In genomic region chr10:103443475-103444185, GRCh38 we compare ENCODE assay signal across 11 cellular contexts. TPM values are rescaled to one million over a fixed set of nuclear protein-coding genes. Genes with fewer than 3 reads are reported as not detected.
DNase-seq lines count a peak whose midpoint lies in the region; FAIRE-seq and TF ChIP-seq lines count a peak whose summit lies in the region.
"Had no signal": no experiment of that assay in that cellular context is flagged by ENCODE, and none has a peak within 500 bp of the region (broad histone marks: within the 10 kb centered on the region; RNA-seq: fewer than 3 reads in every experiment).

No MANE protein-coding gene starts in this region.

- peaks cover under 1% of the 10 kb centered on the region for H3K4me1 Mint-ChIP-seq in endothelial cell (ENCODE audit: unreplicated experiment)

- no peak overlapping the region for H2AFZ ChIP-seq in GM23248

- H4K20me1 ChIP-seq in GM23248 (ENCODE audit: insufficient read depth), result no peaks in the 10 kb centered on the region

- H3K27ac Mint-ChIP-seq in endothelial cell (ENCODE audit: unreplicated experiment), result peak overlapping the region; percentile 70

- TF ChIP-seq POLR2A in GM12891 (IDR thresholded peaks at IDR 0.05; ENCODE audit: low read depth, low read length), result 0 out of 2 replicates have a peak, but pooled peaks have one; percentile 32

- DNase-seq in GM12891 (ENCODE audit: insufficient read length, low spot score) (no peak), endothelial cell (ENCODE audit: low spot score) (no peak), GM23248 (no peak), NCI-H510A (lab: John Stamatoyannopoulos, UW) (no peak)
- DNase-seq: NCI-H1092, small intestine, upper lobe of right lung had no signal

- in situ Hi-C loops in GM23248 (cut with MboI), result no loop called here

- H3K36me3 Mint-ChIP-seq in endothelial cell (ENCODE audit: low read depth, unreplicated experiment), result peaks cover 63% of the 10 kb centered on the region

- no peak for FAIRE-seq in GM12891 (lab: Jason Lieb, UNC)
- FAIRE-seq: small intestine had no signal

- no peak overlapping the region for H3K4me3 ChIP-seq in GM23248
- H3K4me3 ChIP-seq: HAP-1, upper lobe of right lung had no signal

- peaks cover 55% of the 10 kb centered on the region for H3F3A ChIP-seq in GM23248 (ENCODE audit: insufficient read depth)

- TF ChIP-seq CTCF in endothelial cell (IDR thresholded peaks at IDR 0.05; ENCODE audit: unreplicated experiment), result no peak

- H3K9me2 ChIP-seq in GM23248 (ENCODE audit: insufficient read depth), result no peaks in the 10 kb centered on the region

- no peak overlapping the region for H3K4me3 Mint-ChIP-seq in endothelial cell (ENCODE audit: unreplicated experiment)

- no peak overlapping the region for H3K4me2 ChIP-seq in GM23248 (ENCODE audit: unreplicated experiment)

- no peaks in the 10 kb centered on the region for H3K27me3 ChIP-seq in GM23248 (replicated peaks; ENCODE audit: insufficient read depth)
- H3K27me3 ChIP-seq: neutrophil, upper lobe of right lung had no signal

- H3K4me1 ChIP-seq in GM23248 (ENCODE audit: insufficient read depth), result peaks cover 27% of the 10 kb centered on the region
- H3K4me1 ChIP-seq: HAP-1 had no signal

- 81 to 85% methylated on average over 22 to 23 of the region's 23 CpGs for WGBS in GM23248 (ENCODE audit: low coverage in 1 of 2, low lambda C conversion rate in 2 of 2, missing lambda C conversion rate in 2 of 2), 2 experiments

- H3K9ac ChIP-seq in GM23248, result no peak overlapping the region

- no peak overlapping the region for H3K27ac ChIP-seq in GM23248
- H3K27ac ChIP-seq: neutrophil, upper lobe of right lung had no signal

- peaks cover 61% of the 10 kb centered on the region for H3K36me3 ChIP-seq in GM23248 (ENCODE audit: low read depth)

- H3K79me2 ChIP-seq in GM23248 (ENCODE audit: insufficient read depth), result peaks cover 33% of the 10 kb centered on the region

- H3K9me3 Mint-ChIP-seq in endothelial cell (ENCODE audit: unreplicated experiment), result no peaks in the 10 kb centered on the region

- H3K9me3 ChIP-seq in GM23248 (ENCODE audit: low read depth), result no peaks in the 10 kb centered on the region
- H3K9me3 ChIP-seq: HAP-1, neutrophil, upper lobe of right lung had no signal

- H3K27me3 Mint-ChIP-seq in endothelial cell (ENCODE audit: unreplicated experiment), result peaks cover 6% of the 10 kb centered on the region

TF ChIP-seq in GM12891, 5 proteins besides CTCF, POLR2A, EP300 and RAD21:
- TF ChIP-seq TAF1 (IDR thresholded peaks at IDR 0.05; ENCODE audit: low read depth, low read length) (no peak), PAX5 (IDR thresholded peaks at IDR 0.05; ENCODE audit: insufficient read depth, low read length, severe bottlenecking) (no peak), SPI1 (IDR thresholded peaks at IDR 0.05; ENCODE audit: low read depth, low read length) (no peak), POLR2AphosphoS5 (IDR thresholded peaks at IDR 0.05; ENCODE audit: low read depth, low read length) (no peak), POU2F2 (IDR thresholded peaks at IDR 0.05; ENCODE audit: low read depth, low read length) (no peak)

RNA-seq across cellular contexts. Expression of gene CALHM2, which starts 8.5 kb away (rescaled TPM):
- 5.1 TPM for polyA plus RNA-seq in GM12891 (2012; ENCODE audit: low read depth, missing spikeins)
- total RNA-seq in endothelial cell (ENCODE audit: unreplicated experiment), result 1.9 TPM
- 62.6 and 74.3 TPM in 2 replicates for total RNA-seq in GM23248 (2014; rRNA removed; shearing (Covaris generic))
- 78.6 and 80.0 TPM in 2 replicates for polyA plus RNA-seq in GM23248 (2016; fragmentation: Nextera tagmentation; extraction: Ambion mirVana)
- total RNA-seq: HT1080 had no signal

RNA-seq across cellular contexts. Expression of gene CALHM1, which starts 15.1 kb away (rescaled TPM):
- 0.32 TPM for polyA plus RNA-seq in GM12891 (2012; ENCODE audit: low read depth, missing spikeins)
- total RNA-seq in endothelial cell (ENCODE audit: unreplicated experiment), result not detected
- total RNA-seq in GM23248 (2014; rRNA removed; shearing (Covaris generic)), result not detected in 2 replicates
- 0.08 TPM in 1 of 2 replicates, not detected in the other for polyA plus RNA-seq in GM23248 (2016; fragmentation: Nextera tagmentation; extraction: Ambion mirVana)
- total RNA-seq: Daoy, HT1080, upper lobe of right lung had no signal

RNA-seq across cellular contexts. Expression of gene CALHM3, which starts 35.4 kb away (rescaled TPM):
- polyA plus RNA-seq in GM12891 (2012; ENCODE audit: low read depth, missing spikeins), result 0.17 TPM
- total RNA-seq in endothelial cell (ENCODE audit: unreplicated experiment), result not detected
- not detected in 2 replicates for total RNA-seq in GM23248 (2014; rRNA removed; shearing (Covaris generic))
- not detected in 2 replicates for polyA plus RNA-seq in GM23248 (2016; fragmentation: Nextera tagmentation; extraction: Ambion mirVana)
- total RNA-seq: HT1080, upper lobe of right lung had no signal
- polyA plus RNA-seq: small intestine had no signal

RNA-seq across cellular contexts. Expression of gene PDCD11, which starts 47.2 kb away (rescaled TPM):
- 28.8 TPM for polyA plus RNA-seq in GM12891 (2012; ENCODE audit: low read depth, missing spikeins)
- total RNA-seq in endothelial cell (ENCODE audit: unreplicated experiment), result 43.7 TPM
- total RNA-seq in GM23248 (2014; rRNA removed; shearing (Covaris generic)), result 25.2 and 26.6 TPM in 2 replicates
- polyA plus RNA-seq in GM23248 (2016; fragmentation: Nextera tagmentation; extraction: Ambion mirVana), result 16.0 and 17.5 TPM in 2 replicates

RNA-seq across cellular contexts. Expression of gene ATP5MK, which starts 47.4 kb away (rescaled TPM):
- 964 TPM for polyA plus RNA-seq in GM12891 (2012; ENCODE audit: low read depth, missing spikeins)
- 283 TPM for total RNA-seq in endothelial cell (ENCODE audit: unreplicated experiment)
- total RNA-seq in GM23248 (2014; rRNA removed; shearing (Covaris generic)), result 197 and 259 TPM in 2 replicates
- polyA plus RNA-seq in GM23248 (2016; fragmentation: Nextera tagmentation; extraction: Ambion mirVana), result 566 and 592 TPM in 2 replicates

Comparison
In these comparisons a context has a peak if more than half of its experiments do, and no peak if none do; other contexts are left out.
1. RNA of gene CALHM2, which starts 8.5 kb away (total RNA-seq): 62.6 to 74.3 TPM in GM23248; 1.9 TPM in endothelial cell (single experiment); every median in the first group is over 10 times any median in the second.